In genomic region chr4:37876156-37876555, GRCh38 we compare ENCODE assay signal across 17 cellular contexts.
"Had no signal": no experiment of that assay in that cellular context is flagged by ENCODE, and none has a peak within 500 bp of the region (broad histone marks: within the 10 kb centered on the region; RNA-seq: fewer than 3 reads in every experiment).

No MANE protein-coding gene starts in this region.

- H3K27ac ChIP-seq: body of pancreas, colonic mucosa, foreskin keratinocyte, lower lobe of right lung had no signal

- H3K36me3 Mint-ChIP-seq: type B pancreatic cell had no signal

- H3K9me3 ChIP-seq: body of pancreas, colonic mucosa, lower lobe of right lung had no signal

- H3K36me3 ChIP-seq: colonic mucosa, lower lobe of right lung had no signal

- H3K4me1 ChIP-seq: body of pancreas, foreskin keratinocyte had no signal

- H3K27me3 ChIP-seq: colonic mucosa, foreskin keratinocyte had no signal

- H3K4me3 Mint-ChIP-seq: activated CD4-positive, alpha-beta T cell treated with anti-CD3 and anti-CD28 coated beads, Interleukin-2, amount 10 ng/mL, durations not matched to agents 7 days and 5 days; activated naive CD8-positive, alpha-beta T cell; neural crest cell; type B pancreatic cell had no signal

- H3K27me3 Mint-ChIP-seq: activated CD4-positive, alpha-beta T cell treated with anti-CD3 and anti-CD28 coated beads, Interleukin-2, amount 10 ng/mL, durations not matched to agents 7 days and 5 days; activated naive CD8-positive, alpha-beta T cell; type B pancreatic cell had no signal

- H3K9me3 Mint-ChIP-seq: activated CD4-positive, alpha-beta T cell treated with anti-CD3 and anti-CD28 coated beads, Interleukin-2, amount 10 ng/mL, durations not matched to agents 7 days and 5 days; neural crest cell; type B pancreatic cell had no signal

- ATAC-seq: body of pancreas, esophagus mucosa, foreskin keratinocyte, lower lobe of right lung had no signal

- DNase-seq: activated CD4-positive, alpha-beta T cell treated with anti-CD3 and anti-CD28 coated beads, Interleukin-2, amount 10 ng/mL, durations not matched to agents 7 days and 5 days; activated CD8-positive, alpha-beta memory T cell treated with anti-CD3 and anti-CD28 coated beads for 24 hours; activated gamma-delta T cell treated with Interleukin-2 at 50 U/mL for 16 hours; amygdala; body of pancreas; caudate nucleus; colonic mucosa; foreskin keratinocyte; lower lobe of right lung; stimulated activated CD4-positive, alpha-beta T cell treated with anti-CD3 and anti-CD28 coated beads, Interleukin-4, amount 100 ng/mL, for 4 hours; stimulated activated CD8-positive, alpha-beta memory T cell treated with anti-CD3 and anti-CD28 coated beads, Interleukin-4, amount 100 ng/mL, for 48 hours; stimulated activated naive CD4-positive, alpha-beta T cell treated with Interleukin-2 at 50 U/mL for 16 hours; T-helper 2 cell had no signal

- H3K4me3 ChIP-seq: body of pancreas, colonic mucosa, lower lobe of right lung had no signal

- H3K4me1 Mint-ChIP-seq: neural crest cell had no signal

- H3K27ac Mint-ChIP-seq: activated CD4-positive, alpha-beta T cell treated with anti-CD3 and anti-CD28 coated beads, Interleukin-2, amount 10 ng/mL, durations not matched to agents 7 days and 5 days; activated naive CD8-positive, alpha-beta T cell; type B pancreatic cell had no signal
